In genomic region chr9:81844131-81844567, GRCh38 we compare ENCODE assay signal across 1 cellular context.
TF ChIP-seq lines count a peak whose summit lies in the region.

No MANE protein-coding gene starts in this region.

TF ChIP-seq in HepG2, 621 proteins besides CTCF, POLR2A, EP300 and RAD21 (continued from another document):
- TF ChIP-seq SMAD9 (CRISPR knock-in tag; IDR thresholded peaks at IDR 0.05) (no peak), ZBTB39 (CRISPR knock-in tag; IDR thresholded peaks at IDR 0.05) (no peak), HMGA1 (CRISPR knock-in tag; conservative IDR thresholded peaks at IDR 0.05) (no peak), ZNF232 (CRISPR knock-in tag; IDR thresholded peaks at IDR 0.05; ENCODE audit: borderline replicate concordance) (no peak), MATR3 (CRISPR knock-in tag; IDR thresholded peaks at IDR 0.05) (no peak), ZNF577 (CRISPR knock-in tag; IDR thresholded peaks at IDR 0.05; ENCODE audit: borderline replicate concordance, low read depth) (no peak), MXD1 (CRISPR knock-in tag; IDR thresholded peaks at IDR 0.05) (no peak), ZNF792 (CRISPR knock-in tag; IDR thresholded peaks at IDR 0.05) (no peak), SNAPC2 (CRISPR knock-in tag; IDR thresholded peaks at IDR 0.05) (no peak), ZNF614 (CRISPR knock-in tag; IDR thresholded peaks at IDR 0.05; ENCODE audit: borderline replicate concordance) (0 out of 2 replicates have a peak, but pooled peaks have one; percentile 19), HIC2 (CRISPR knock-in tag; IDR thresholded peaks at IDR 0.05; ENCODE audit: low read depth) (no peak), JUND (CRISPR knock-in tag; IDR thresholded peaks at IDR 0.05) (no peak), ZNF781 (CRISPR knock-in tag; IDR thresholded peaks at IDR 0.05; ENCODE audit: borderline replicate concordance, not compliant biosample characterization) (no peak), AKNA (CRISPR knock-in tag; IDR thresholded peaks at IDR 0.05; ENCODE audit: borderline replicate concordance) (no peak), ZFP36 (IDR thresholded peaks at IDR 0.05; ENCODE audit: borderline replicate concordance, low read depth, low read length, partially characterized antibody) (no peak), ZNF790 (CRISPR knock-in tag; IDR thresholded peaks at IDR 0.05; ENCODE audit: borderline replicate concordance) (no peak), RXRA (CRISPR knock-in tag; IDR thresholded peaks at IDR 0.05) (peak; percentile 32; the same call in 1 of the 2 replicates), MAX (IDR thresholded peaks at IDR 0.05) (peak; percentile 39; the same call in 1 of the 2 replicates), NR2F6 (IDR thresholded peaks at IDR 0.05) (peak; percentile 94), NR2F6 (CRISPR knock-in tag; IDR thresholded peaks at IDR 0.05) (peak; percentile 96), KDM5A (IDR thresholded peaks at IDR 0.05; ENCODE audit: borderline replicate concordance, low read length) (no peak), EHMT2 (IDR thresholded peaks at IDR 0.05; ENCODE audit: borderline replicate concordance, low read depth, low read length) (no peak), ZMYM4 (CRISPR knock-in tag; IDR thresholded peaks at IDR 0.05) (peak; percentile 80), SMYD3 (CRISPR knock-in tag; IDR thresholded peaks at IDR 0.05) (no peak), ZNF143 (CRISPR knock-in tag; IDR thresholded peaks at IDR 0.05) (no peak), ZBTB2 (CRISPR knock-in tag; IDR thresholded peaks at IDR 0.05; ENCODE audit: low read depth) (no peak), KLF12 (CRISPR knock-in tag; IDR thresholded peaks at IDR 0.05; ENCODE audit: borderline replicate concordance) (no peak), ATF7-NPFF (CRISPR knock-in tag; IDR thresholded peaks at IDR 0.05; ENCODE audit: low read depth) (no peak), ZNF350 (CRISPR knock-in tag; IDR thresholded peaks at IDR 0.05; ENCODE audit: borderline replicate concordance, low read depth) (no peak), ISL2 (CRISPR knock-in tag; IDR thresholded peaks at IDR 0.05) (peak; percentile 26; the same call in 1 of the 2 replicates), CC2D1A (CRISPR knock-in tag; IDR thresholded peaks at IDR 0.05) (no peak), ZNF274 (CRISPR knock-in tag; IDR thresholded peaks at IDR 0.05) (no peak), ZNF816 (CRISPR knock-in tag; IDR thresholded peaks at IDR 0.05; ENCODE audit: borderline replicate concordance) (no peak), NFKBIZ (CRISPR knock-in tag; IDR thresholded peaks at IDR 0.05) (no peak), BRF2 (CRISPR knock-in tag; IDR thresholded peaks at IDR 0.05) (no peak), PATZ1 (CRISPR knock-in tag; IDR thresholded peaks at IDR 0.05) (no peak), TBX3 (IDR thresholded peaks at IDR 0.05; ENCODE audit: borderline replicate concordance) (peak; percentile 63; the same call in 1 of the 2 replicates), SETDB1 (CRISPR knock-in tag; IDR thresholded peaks at IDR 0.05; ENCODE audit: borderline replicate concordance) (no peak), PITX1 (CRISPR knock-in tag; IDR thresholded peaks at IDR 0.05) (peak; percentile 29; the same call in 1 of the 2 replicates), ZNF629 (CRISPR knock-in tag; conservative IDR thresholded peaks at IDR 0.05) (no peak)
